In the genomic region with DNA sequence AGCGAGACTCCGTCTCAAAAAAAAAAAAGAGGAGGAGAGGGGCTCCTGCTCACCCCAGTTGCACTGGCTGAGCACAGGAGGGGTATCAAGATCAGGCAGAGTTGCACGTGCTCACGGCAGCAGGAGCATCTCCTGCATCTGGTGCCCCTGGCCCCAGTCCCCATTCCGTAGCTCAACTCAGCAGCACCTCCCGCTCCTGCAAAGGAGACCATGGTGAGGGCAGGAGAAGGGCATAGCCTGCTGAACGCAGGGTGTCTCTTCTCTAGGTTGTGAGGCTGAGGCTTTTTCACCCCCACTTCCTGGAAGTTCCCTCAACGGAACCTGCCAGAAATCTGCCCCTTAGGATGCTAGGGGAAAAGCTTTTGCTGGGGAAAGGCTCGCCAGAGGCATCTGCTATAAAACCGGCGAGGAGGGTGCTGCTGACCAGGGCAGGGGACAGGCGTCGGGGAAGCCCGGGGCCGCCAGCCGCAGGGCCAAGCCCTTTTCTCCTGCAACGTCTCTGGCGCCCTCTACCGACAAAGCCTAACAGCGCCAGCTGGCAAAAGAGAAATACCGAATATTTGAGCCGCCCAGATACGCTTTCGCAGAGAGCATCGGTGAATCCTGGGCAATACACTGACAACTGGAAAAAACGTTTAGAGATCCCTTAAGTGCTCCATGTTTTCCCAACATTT, we compare ENCODE assay signal across 1 cellular context.
TF ChIP-seq lines count a peak whose summit lies in the region.

No MANE protein-coding gene starts in this region.

TF ChIP-seq in IMR-90, 13 proteins besides CTCF, POLR2A, EP300 and RAD21:
- TF ChIP-seq MAZ (IDR thresholded peaks at IDR 0.05; ENCODE audit: borderline replicate concordance, low read depth, low read length) (0 out of 2 replicates have a peak, but pooled peaks have one; percentile 15), MAFK (IDR thresholded peaks at IDR 0.05; ENCODE audit: low read depth, low read length) (no peak), SMC3 (IDR thresholded peaks at IDR 0.05; ENCODE audit: low read depth, low read length) (peak; percentile 83), RFX5 (IDR thresholded peaks at IDR 0.05; ENCODE audit: low read depth, low read length) (no peak)
